In genomic region chr7:128425851-128426250, GRCh38 we compare ENCODE assay signal across 8 cellular contexts. TPM values are rescaled to one million over a fixed set of nuclear protein-coding genes. Genes with fewer than 3 reads are reported as not detected.
A peak's percentile ranks its signal among the peaks of the same experiment; 100 is the strongest.
DNase-seq lines count a peak whose midpoint lies in the region; ATAC-seq and TF ChIP-seq lines count a peak whose summit lies in the region.

No MANE protein-coding gene starts in this region.

- no peak for ATAC-seq in GM18873 (IDR thresholded peaks at IDR 0.05; ENCODE audit: low FRiP score, unreplicated experiment)

- peaks cover 0 to 4% (median 0%) of the 10 kb centered on the region in 7 donors for H3K9me3 Mint-ChIP-seq in CD14-positive monocyte

- H3K9me3 ChIP-seq in OCI-LY1 (ENCODE audit: low read length) (no peaks in the 10 kb centered on the region), fibroblast of lung (ENCODE audit: control insufficient read depth, insufficient read depth, low read depth, low read length) (no peaks in the 10 kb centered on the region), neuronal stem cell (replicated peaks in 1 of 2; ENCODE audit: control insufficient read depth in 2 of 2, insufficient read depth in 1 of 2, low read depth in 1 of 2, low read length in 2 of 2) (no peaks in the 10 kb centered on the region), thyroid gland (no peaks in the 10 kb centered on the region)

- no peak overlapping the region for H4K8ac ChIP-seq in neuronal stem cell (ENCODE audit: low read depth, low read length)

- no peak overlapping the region for H2BK120ac ChIP-seq in neuronal stem cell (ENCODE audit: low read depth, low read length)

- H3K4me2 ChIP-seq in OCI-LY1 (ENCODE audit: low read length) (no peak overlapping the region), fibroblast of lung (ENCODE audit: extremely low read depth, insufficient read depth, low read length) (no peak overlapping the region), neuronal stem cell (ENCODE audit: insufficient read depth, low read length, poor library complexity, severe bottlenecking) (no peak overlapping the region)

- H3K4me3 Mint-ChIP-seq in CD14-positive monocyte: no peak overlapping the region

- H2BK5ac ChIP-seq in neuronal stem cell (ENCODE audit: low read length): no peak overlapping the region

- H3K79me2 ChIP-seq in OCI-LY1 (ENCODE audit: insufficient read depth, low read length) (no peaks in the 10 kb centered on the region), fibroblast of lung (ENCODE audit: control insufficient read depth, insufficient read depth, low read length) (no peaks in the 10 kb centered on the region)

- H3K27me3 ChIP-seq in OCI-LY1 (ENCODE audit: insufficient read depth, low read length) (no peaks in the 10 kb centered on the region; the same call in 1 of the 2 replicates), fibroblast of lung (ENCODE audit: control insufficient read depth, insufficient read depth, low read length) (no peaks in the 10 kb centered on the region), neuronal stem cell (ENCODE audit: control insufficient read depth in 3 of 3, insufficient read depth in 3 of 3, low read depth in 1 of 3, low read length in 3 of 3) (peaks cover 0 to 32% (median 3%) of the 10 kb centered on the region in 3 experiments), thyroid gland (no peaks in the 10 kb centered on the region)

- H3K79me1 ChIP-seq in neuronal stem cell (ENCODE audit: low read depth, low read length): no peaks in the 10 kb centered on the region

- no peaks in the 10 kb centered on the region for H3K36me3 Mint-ChIP-seq in CD14-positive monocyte

- H2AFZ ChIP-seq in OCI-LY1 (ENCODE audit: low read length) (no peak overlapping the region), fibroblast of lung (ENCODE audit: low read length) (no peak overlapping the region), neuronal stem cell (ENCODE audit: low read length) (peak overlapping the region; percentile 50)

- no peak for TF ChIP-seq POLR2A in thyroid gland (IDR thresholded peaks at IDR 0.05)

- no peaks in the 10 kb centered on the region for H3K9me2 ChIP-seq in OCI-LY1 (ENCODE audit: low read depth, low read length)

- no peak overlapping the region for H3K4ac ChIP-seq in neuronal stem cell (ENCODE audit: low read length)

- H3K27me3 Mint-ChIP-seq in CD14-positive monocyte (ENCODE audit: low read depth in 3 of 3): no peaks in the 10 kb centered on the region

- no peak overlapping the region for H3K27ac ChIP-seq in OCI-LY1 (ENCODE audit: low read depth, low read length, poor library complexity, severe bottlenecking)
- no peak overlapping the region for H3K27ac ChIP-seq in fibroblast of lung (ENCODE audit: insufficient read depth, low read length)
- no peak overlapping the region for H3K27ac ChIP-seq in neuronal stem cell (replicated peaks; ENCODE audit: low read length)
- no peak overlapping the region for H3K27ac ChIP-seq in thyroid gland

- H2BK12ac ChIP-seq in neuronal stem cell (ENCODE audit: low read length): no peak overlapping the region

- no peak overlapping the region for H3K27ac Mint-ChIP-seq in CD14-positive monocyte

- no peak overlapping the region for H3K9ac ChIP-seq in OCI-LY1 (ENCODE audit: low read length)
- H3K9ac ChIP-seq in fibroblast of lung (ENCODE audit: insufficient read depth, low read length): no peak overlapping the region
- H3K9ac ChIP-seq in neuronal stem cell (ENCODE audit: low read depth, low read length, poor library complexity): no peak overlapping the region

- no peak overlapping the region for H4K91ac ChIP-seq in neuronal stem cell (ENCODE audit: low read depth, low read length, poor library complexity)

- H3K23ac ChIP-seq in neuronal stem cell (ENCODE audit: low read depth, low read length, poor library complexity): no peak overlapping the region

- peaks cover 24% of the 10 kb centered on the region for H3K4me1 Mint-ChIP-seq in CD14-positive monocyte

- no peak overlapping the region for H3K18ac ChIP-seq in neuronal stem cell (ENCODE audit: low read length)

- H3K14ac ChIP-seq in neuronal stem cell (ENCODE audit: low read length): no peak overlapping the region

- TF ChIP-seq CTCF in CD14-positive monocyte (IDR thresholded peaks at IDR 0.05): peak; percentile 97
- TF ChIP-seq CTCF in HFF-Myc (IDR thresholded peaks at IDR 0.05; ENCODE audit: low read depth, low read length, missing control alignments): peak; percentile 97
- TF ChIP-seq CTCF in OCI-LY1 (IDR thresholded peaks at IDR 0.05; ENCODE audit: low read length): peak; percentile 100
- peak; percentile 93 to 97 for TF ChIP-seq CTCF in fibroblast of lung (conservative IDR thresholded peaks at IDR 0.05 in 1 of 2, IDR thresholded peaks at IDR 0.05 in 1 of 2; ENCODE audit: low read depth in 1 of 2, low read length in 2 of 2)
- TF ChIP-seq CTCF in thyroid gland (IDR thresholded peaks at IDR 0.05): peak; percentile 49 to 77 (median 61)

- WGBS in neuronal stem cell (ENCODE audit: extremely low coverage in 2 of 2, insufficient read length in 2 of 2, insufficient replicate concordance in 1 of 2), 2 donors: no CpG with 5 or more reads among the region's 4 CpGs
- 44 to 46% methylated on average over 4 of the region's 4 CpGs for WGBS in thyroid gland, 2 donors

- no peak overlapping the region for H2BK15ac ChIP-seq in neuronal stem cell (ENCODE audit: low read length)

- DNase-seq in CD14-positive monocyte (ENCODE audit: low spot score): peak; percentile 66
- no peak for DNase-seq in HFF-Myc (ENCODE audit: extremely low read depth, low read depth)
- peak; percentile 78 for DNase-seq in activated T-cell treated with anti-CD3 and anti-CD28 coated beads for 48 hours (ENCODE audit: low read depth)
- DNase-seq in fibroblast of lung (ENCODE audit: low read depth in 2 of 2): peak; percentile 27 to 66
- peak; percentile 69 for DNase-seq in neuronal stem cell (ENCODE audit: low spot score)
- DNase-seq in thyroid gland: peak; percentile 48 to 66

- H3K36me3 ChIP-seq in OCI-LY1 (ENCODE audit: insufficient read depth, low read length): no peaks in the 10 kb centered on the region
- no peaks in the 10 kb centered on the region for H3K36me3 ChIP-seq in fibroblast of lung (ENCODE audit: control insufficient read depth, insufficient read depth, low read length)
- no peaks in the 10 kb centered on the region for H3K36me3 ChIP-seq in neuronal stem cell (replicated peaks in 1 of 2; ENCODE audit: control insufficient read depth in 2 of 2, insufficient read depth in 2 of 2, low read length in 2 of 2)
- H3K36me3 ChIP-seq in thyroid gland: no peaks in the 10 kb centered on the region

- H3F3A ChIP-seq in OCI-LY1 (ENCODE audit: insufficient read depth, low read length): no peaks in the 10 kb centered on the region

- no peaks in the 10 kb centered on the region for H4K20me1 ChIP-seq in OCI-LY1 (ENCODE audit: insufficient read depth, low read length)
- H4K20me1 ChIP-seq in fibroblast of lung (ENCODE audit: control insufficient read depth, extremely low read depth, insufficient read depth, low read length): no peaks in the 10 kb centered on the region

- H3K4me3 ChIP-seq in HFF-Myc (replicated peaks; ENCODE audit: low read depth, low read length) (no peak overlapping the region), OCI-LY1 (ENCODE audit: low read depth, low read length, poor library complexity, severe bottlenecking) (no peak overlapping the region), fibroblast of lung (replicated peaks in 1 of 4; ENCODE audit: control extremely low read depth in 1 of 4, insufficient read depth in 1 of 4, low read depth in 3 of 4, low read length in 4 of 4) (no peak overlapping the region), neuronal stem cell (ENCODE audit: low read length in 2 of 2) (no peak overlapping the region), thyroid gland (replicated peaks in 1 of 3) (no peak overlapping the region)

- H2AK5ac ChIP-seq in neuronal stem cell (ENCODE audit: low read depth, low read length): no peak overlapping the region

- no peaks in the 10 kb centered on the region for H3K4me1 ChIP-seq in OCI-LY1 (ENCODE audit: insufficient read depth, low read length, severe bottlenecking)
- H3K4me1 ChIP-seq in fibroblast of lung (ENCODE audit: control insufficient read depth, extremely low read depth, insufficient read depth, low read length): no peaks in the 10 kb centered on the region
- no peaks in the 10 kb centered on the region for H3K4me1 ChIP-seq in neuronal stem cell (ENCODE audit: control insufficient read depth in 2 of 2, insufficient read depth in 1 of 2, low read depth in 1 of 2, low read length in 2 of 2)
- H3K4me1 ChIP-seq in thyroid gland: peaks cover 0 to 4% of the 10 kb centered on the region in 2 donors

- intact Hi-C loops in CD14-positive monocyte (cut with micrococcal nuclease) (loop anchor here in 1 of 2 donors (1.0 to 5.0 kb wide), 2 partner anchors 28 to 79 kb away; no protein-coding TSS in a partner anchor), thyroid gland (cut with DNase I) (loop anchor here (2.0 kb wide), 1 partner anchor 33 kb away; no protein-coding TSS in a partner anchor)

RNA-seq across cellular contexts. Expression of gene IMPDH1, which starts 16.1 kb away (rescaled TPM):
- polyA plus RNA-seq in CD14-positive monocyte (100 to 1,000 TPM; 110 to 152 TPM), fibroblast of lung (30.2 and 36.1 TPM in 2 replicates)
- total RNA-seq in fibroblast of lung (42.9 and 56.5 TPM in 2 replicates), thyroid gland (10 to 100 TPM; 12.3 to 37.9 (median 22.9) TPM)
- polyA plus RNA-seq in fibroblast of lung (2012): 49.6 and 69.8 TPM in 2 replicates
- polyA minus RNA-seq in fibroblast of lung (ENCODE audit: low replicate concordance): 165 and 208 TPM in 2 replicates
- 39.6 TPM for polyA plus RNA-seq in neuronal stem cell (2013, experiment 1 of 2)
- polyA plus RNA-seq in neuronal stem cell (2013, experiment 2 of 2): 38.1 TPM

RNA-seq across cellular contexts. Expression of gene HILPDA, which starts 29.8 kb away (rescaled TPM):
- polyA plus RNA-seq in CD14-positive monocyte (1 to 10 TPM; 2.0 to 2.6 TPM), fibroblast of lung (14.8 and 20.1 TPM in 2 replicates)
- total RNA-seq in fibroblast of lung (17.7 and 30.8 TPM in 2 replicates), thyroid gland (10 to 100 TPM in 2 of 4 donors, 1 to 10 TPM in 2; 5.4 to 21.2 (median 11.3) TPM)
- 8.7 and 12.0 TPM in 2 replicates for polyA plus RNA-seq in fibroblast of lung (2012)
- polyA minus RNA-seq in fibroblast of lung (ENCODE audit: low replicate concordance): 16.8 and 40.7 TPM in 2 replicates
- polyA plus RNA-seq in neuronal stem cell (2013, experiment 1 of 2): 45.8 TPM
- 43.6 TPM for polyA plus RNA-seq in neuronal stem cell (2013, experiment 2 of 2)

RNA-seq across cellular contexts. Expression of gene METTL2B, which starts 50.7 kb away (rescaled TPM):
- 10 to 100 TPM; 10.1 to 11.1 TPM for polyA plus RNA-seq in CD14-positive monocyte
- total RNA-seq in fibroblast of lung: 25.4 and 30.9 TPM in 2 replicates
- 25.5 and 28.8 TPM in 2 replicates for polyA plus RNA-seq in fibroblast of lung
- 19.9 and 20.9 TPM in 2 replicates for polyA plus RNA-seq in fibroblast of lung (2012)
- polyA minus RNA-seq in fibroblast of lung (ENCODE audit: low replicate concordance): 5.9 and 37.5 TPM in 2 replicates
- polyA plus RNA-seq in neuronal stem cell (2013, experiment 1 of 2): 27.1 TPM
- polyA plus RNA-seq in neuronal stem cell (2013, experiment 2 of 2): 25.9 TPM
- total RNA-seq in thyroid gland: 10 to 100 TPM; 29.2 to 39.0 (median 32.0) TPM
